ENCODE assay signal across 28 cellular contexts in the genomic region with DNA sequence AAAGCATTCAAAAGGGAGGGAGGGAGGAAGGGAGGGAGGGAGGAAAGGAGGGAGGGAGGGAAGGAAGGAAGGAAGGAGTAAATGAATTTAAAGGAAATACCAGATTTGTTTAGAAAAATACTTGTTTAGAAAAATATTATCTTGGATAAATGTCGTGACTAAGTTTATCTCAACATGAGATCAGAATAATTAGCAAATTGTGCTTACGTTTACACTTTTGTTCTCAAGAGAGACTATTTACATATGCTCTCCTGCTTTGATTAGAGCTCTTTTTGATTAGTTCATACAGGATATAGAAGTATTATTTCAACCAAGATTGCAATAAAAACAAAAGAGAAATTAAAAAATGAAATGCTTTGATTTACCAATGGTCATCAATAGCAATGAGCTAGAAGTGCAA.
"Had no signal": no experiment of that assay in that cellular context is flagged by ENCODE, and none has a peak within 500 bp of the region (broad histone marks: within the 10 kb centered on the region; RNA-seq: fewer than 3 reads in every experiment).

No MANE protein-coding gene starts in this region.

- DNase-seq: colonic mucosa; cortex of kidney; dermis blood vessel endothelial cell; dorsolateral prefrontal cortex; effector CD4-positive, alpha-beta T cell; effector CD8-positive, alpha-beta T cell; effector memory CD4-positive, alpha-beta T cell; effector memory CD8-positive, alpha-beta T cell; endodermal cell; erythroblast; esophagus squamous epithelium; foreskin fibroblast; foreskin keratinocyte; foreskin melanocyte; gastrocnemius medialis; glutamatergic neuron; head of caudate nucleus; heart left ventricle; heart right ventricle had no signal

- FAIRE-seq: colon, endometrium, endothelial cell of umbilical vein, frontal cortex had no signal

- ATAC-seq: effector memory CD8-positive, alpha-beta T cell; esophagus mucosa; foreskin keratinocyte; gastrocnemius medialis; gastroesophageal sphincter; heart left ventricle; heart right ventricle had no signal

- H3K36me3 ChIP-seq: colonic mucosa, esophagus muscularis mucosa, esophagus squamous epithelium, gastrocnemius medialis, gastroesophageal sphincter, heart left ventricle, heart right ventricle had no signal

- H3K27ac ChIP-seq: colonic mucosa, coronary artery, dorsolateral prefrontal cortex, epithelial cell of prostate, esophagus muscularis mucosa, esophagus squamous epithelium, foreskin keratinocyte, gastrocnemius medialis, gastroesophageal sphincter, heart left ventricle, heart right ventricle had no signal

- H3K27me3 ChIP-seq: colonic mucosa, esophagus muscularis mucosa, esophagus squamous epithelium, gastrocnemius medialis, gastroesophageal sphincter, heart left ventricle, heart right ventricle had no signal

- H3K9me3 ChIP-seq: colonic mucosa, esophagus muscularis mucosa, esophagus squamous epithelium, gastrocnemius medialis, gastroesophageal sphincter, heart left ventricle, heart right ventricle had no signal

- H3K4me3 ChIP-seq: colonic mucosa, coronary artery, dorsolateral prefrontal cortex, esophagus muscularis mucosa, esophagus squamous epithelium, gastrocnemius medialis, gastroesophageal sphincter, heart left ventricle, heart right ventricle had no signal

- H3K4me1 ChIP-seq: colonic mucosa, esophagus muscularis mucosa, esophagus squamous epithelium, foreskin keratinocyte, gastrocnemius medialis, gastroesophageal sphincter, heart left ventricle, heart right ventricle had no signal
